In the genomic region with DNA sequence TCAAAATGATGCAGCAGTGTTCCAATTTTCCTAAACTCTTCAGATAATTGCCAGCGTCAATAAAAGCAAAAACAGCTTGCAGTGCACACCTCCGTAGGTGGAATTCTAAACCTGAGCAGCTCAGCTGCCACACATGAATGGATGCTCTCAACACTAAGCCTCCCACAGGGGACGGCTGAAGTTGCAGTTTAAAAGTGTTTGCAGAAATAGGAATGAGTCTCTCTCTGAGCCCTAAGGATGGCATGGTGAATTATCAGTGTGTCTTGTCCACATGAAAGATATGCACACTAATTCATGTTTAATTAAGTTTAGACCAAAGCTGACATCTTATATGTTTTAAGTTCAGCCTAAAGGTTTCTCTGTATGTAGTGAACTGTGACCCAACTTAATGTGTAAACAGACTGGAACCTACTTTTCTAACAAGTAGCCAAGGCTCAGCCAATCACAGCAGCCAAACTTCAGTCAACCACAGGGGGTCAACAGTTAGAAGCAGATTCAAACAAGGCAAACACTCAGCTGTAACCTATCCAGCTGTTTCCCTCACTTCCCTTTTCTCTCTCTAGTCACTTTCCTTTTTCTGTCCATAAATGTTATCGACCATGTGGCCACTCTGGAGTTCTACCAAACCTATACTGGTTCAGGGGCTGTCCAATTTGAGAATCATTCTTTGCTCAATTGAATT, we compare ENCODE assay signal across 11 cellular contexts. TPM values are rescaled to one million over a fixed set of nuclear protein-coding genes. Genes with fewer than 3 reads are reported as not detected.
DNase-seq lines count a peak whose midpoint lies in the region; ATAC-seq and TF ChIP-seq lines count a peak whose summit lies in the region.
"Had no signal": no experiment of that assay in that cellular context is flagged by ENCODE, and none has a peak within 500 bp of the region (broad histone marks: within the 10 kb centered on the region; RNA-seq: fewer than 3 reads in every experiment).

No MANE protein-coding gene starts in this region.

- H3K4me3 ChIP-seq in kidney epithelial cell (ENCODE audit: low read depth, low read length) (no peak overlapping the region), prostate gland (no peak overlapping the region)
- H3K4me3 ChIP-seq: ascending aorta, MG63, upper lobe of right lung had no signal

- peak; percentile 18 for TF ChIP-seq CTCF in kidney epithelial cell (IDR thresholded peaks at IDR 0.05; ENCODE audit: insufficient read depth, low read length, poor library complexity, severe bottlenecking)
- TF ChIP-seq CTCF in prostate gland (IDR thresholded peaks at IDR 0.05): no peak

- no peak overlapping the region for H3K27ac ChIP-seq in prostate gland
- H3K27ac ChIP-seq: ascending aorta, upper lobe of right lung had no signal

- no peak for ATAC-seq in GM19395 (IDR thresholded peaks at IDR 0.05; ENCODE audit: unreplicated experiment)
- ATAC-seq: upper lobe of right lung had no signal

- WGBS in prostate gland: 44% methylated on average over 4 of the region's 4 CpGs

- DNase-seq in DMS153 (lab: John Stamatoyannopoulos, UW) (peak; percentile 44), Kasumi-1 (lab: John Stamatoyannopoulos, UW) (peak; percentile 68 to 71), NCI-H748 treated with DMSO at 0.1 percent for 48 hours (lab: John Stamatoyannopoulos, UW) (peak; percentile 91), kidney epithelial cell (ENCODE audit: low read depth) (no peak), cerebellar cortex (ENCODE audit: low spot score) (no peak), prostate gland (ENCODE audit: low spot score) (no peak)
- no peak for DNase-seq in activated T-cell treated with anti-CD3 and anti-CD28 coated beads, Interleukin-2, amount 50 U/mL, for 48 hours
- DNase-seq: MG63, upper lobe of right lung had no signal

- H3K9me3 ChIP-seq in prostate gland: no peaks in the 10 kb centered on the region
- H3K9me3 ChIP-seq: ascending aorta, MG63, upper lobe of right lung had no signal

- intact Hi-C loops in prostate gland (cut with DNase I): no loop called here

- H3K36me3 ChIP-seq in kidney epithelial cell (ENCODE audit: control insufficient read depth, insufficient read depth, low read length) (no peaks in the 10 kb centered on the region), prostate gland (no peaks in the 10 kb centered on the region)
- H3K36me3 ChIP-seq: ascending aorta, MG63, upper lobe of right lung had no signal

- H3K27me3 ChIP-seq in kidney epithelial cell (ENCODE audit: control insufficient read depth, insufficient read depth, low read length) (no peaks in the 10 kb centered on the region), prostate gland (replicated peaks; ENCODE audit: insufficient read depth) (no peaks in the 10 kb centered on the region)
- H3K27me3 ChIP-seq: ascending aorta, MG63, upper lobe of right lung had no signal

- no peak for TF ChIP-seq POLR2A in prostate gland (IDR thresholded peaks at IDR 0.05)

- no peaks in the 10 kb centered on the region for H3K4me1 ChIP-seq in prostate gland (replicated peaks)

RNA-seq across cellular contexts. Expression of gene CTTNBP2, which starts 38.1 kb away (rescaled TPM):
- total RNA-seq in kidney epithelial cell: 4.2 and 5.3 TPM in 2 replicates
- 1 to 10 TPM; 5.7 to 8.3 TPM for total RNA-seq in prostate gland

Comparison
In these comparisons a context has a peak if more than half of its experiments do, and no peak if none do; other contexts are left out.
1. DNase-seq: peak in DMS153 (single experiment), Kasumi-1 (2 of 2) and NCI-H748 treated with DMSO at 0.1 percent for 48 hours (single experiment); none in kidney epithelial cell (single experiment), activated T-cell treated with anti-CD3 and anti-CD28 coated beads, Interleukin-2, amount 50 U/mL, for 48 hours (0 of 2), cerebellar cortex (single experiment) and prostate gland (single experiment).